8 cellular contexts compared by ENCODE assay signal in the genomic region with DNA sequence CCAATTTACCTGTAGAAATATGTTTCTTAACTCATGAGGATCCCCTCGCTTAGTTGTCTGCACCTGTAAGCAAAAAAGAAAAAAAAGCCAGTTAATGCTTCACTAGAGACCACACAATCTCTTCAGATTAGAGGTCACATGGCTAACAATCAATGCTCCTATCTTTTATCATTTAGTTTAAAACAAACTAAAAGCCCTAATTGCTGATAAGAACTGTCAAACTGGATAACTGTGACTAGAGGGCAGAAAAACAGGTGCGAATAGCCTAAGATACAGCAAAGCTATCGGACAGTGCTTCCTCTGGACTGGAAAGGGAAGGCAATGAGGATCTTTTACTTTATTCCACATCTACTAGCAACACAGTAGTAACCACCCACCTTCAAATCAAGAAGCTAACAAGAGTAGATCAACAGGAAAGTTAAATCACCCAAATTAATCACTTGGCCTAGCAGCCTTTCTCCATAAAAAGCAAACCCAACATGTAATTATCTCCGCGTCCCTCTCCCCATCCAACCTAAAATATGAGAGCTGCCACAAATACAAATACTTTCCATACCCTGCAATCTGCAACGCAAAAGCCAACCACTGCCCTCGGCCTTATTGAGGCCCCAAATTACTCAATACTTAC. TPM values are rescaled to one million over a fixed set of nuclear protein-coding genes. Genes with fewer than 3 reads are reported as not detected.
DNase-seq lines count a peak whose midpoint lies in the region; ATAC-seq and TF ChIP-seq lines count a peak whose summit lies in the region.

No MANE protein-coding gene starts in this region.

- TF ChIP-seq POLR2A in Peyer's patch (IDR thresholded peaks at IDR 0.05) (no peak), esophagus muscularis mucosa (IDR thresholded peaks at IDR 0.05; ENCODE audit: low read depth) (no peak)

- H3K79me2 ChIP-seq in osteoblast (ENCODE audit: insufficient read depth, low read length) = peaks cover 21% of the 10 kb centered on the region

- H3K36me3 ChIP-seq in Peyer's patch (no peaks in the 10 kb centered on the region), esophagus muscularis mucosa (peaks cover 0 to 7% (median 2%) of the 10 kb centered on the region in 4 donors), osteoblast (ENCODE audit: insufficient read depth, low read length) (no peaks in the 10 kb centered on the region)

- no peak for TF ChIP-seq EP300 in esophagus muscularis mucosa (IDR thresholded peaks at IDR 0.05)

- peak; percentile 35 for DNase-seq in activated CD4-positive, alpha-beta T cell treated with anti-CD3 and anti-CD28 coated beads for 48 hours
- DNase-seq in activated CD4-positive, alpha-beta T cell treated with anti-CD3 and anti-CD28 coated beads, Interleukin-2, amount 50 U/mL, for 1 hour = no peak
- no peak for DNase-seq in Peyer's patch
- DNase-seq in esophagus muscularis mucosa (ENCODE audit: extremely low spot score) = no peak
- DNase-seq in osteoblast (ENCODE audit: insufficient read length, low spot score, missing footprints) = no peak
- no peak for DNase-seq in GM10266 (ENCODE audit: extremely low spot score)

- H3K27ac ChIP-seq in Peyer's patch = peak overlapping the region; percentile 36 to 79 (median 72)
- H3K27ac ChIP-seq in esophagus muscularis mucosa (replicated peaks in 1 of 4) = peak overlapping the region; percentile 85 to 88 (median 86)
- H3K27ac ChIP-seq in osteoblast (ENCODE audit: low read depth, low read length) = no peak overlapping the region

- ATAC-seq in HG03354 (IDR thresholded peaks at IDR 0.05; ENCODE audit: poor library complexity, severe bottlenecking, unreplicated experiment) (no peak), HG03135 (IDR thresholded peaks at IDR 0.05; ENCODE audit: unreplicated experiment) (no peak)

- H3K4me1 ChIP-seq in Peyer's patch (peaks cover 0 to 6% (median 6%) of the 10 kb centered on the region in 4 donors), esophagus muscularis mucosa (peaks cover 5 to 68% (median 57%) of the 10 kb centered on the region in 4 donors), osteoblast (ENCODE audit: insufficient read depth, low read length) (peaks cover 19% of the 10 kb centered on the region)

- H4K20me1 ChIP-seq in osteoblast (ENCODE audit: insufficient read depth, low read length) = no peaks in the 10 kb centered on the region

- 36% methylated on average over 7 of the region's 7 CpGs for WGBS in esophagus muscularis mucosa

- H3K27me3 ChIP-seq in Peyer's patch = no peaks in the 10 kb centered on the region
- no peaks in the 10 kb centered on the region for H3K27me3 ChIP-seq in esophagus muscularis mucosa
- H3K27me3 ChIP-seq in osteoblast (ENCODE audit: insufficient read depth, low read length) = no peaks in the 10 kb centered on the region

- intact Hi-C loops in esophagus muscularis mucosa (cut with DNase I) = no loop called here

- TF ChIP-seq CTCF in Peyer's patch (IDR thresholded peaks at IDR 0.05) = no peak
- peak in 1 of 3 experiments; percentile 18 for TF ChIP-seq CTCF in esophagus muscularis mucosa (IDR thresholded peaks at IDR 0.05)
- TF ChIP-seq CTCF in osteoblast (IDR thresholded peaks at IDR 0.05; ENCODE audit: extremely low read depth, low read depth, low read length) = no peak
- no peak for TF ChIP-seq CTCF in GM10266 (IDR thresholded peaks at IDR 0.05; ENCODE audit: control insufficient read depth, insufficient read depth, low read depth, missing control alignments)

- H3K4me3 ChIP-seq in Peyer's patch (peak overlapping the region; percentile 61 to 91 (median 63)), esophagus muscularis mucosa (peak overlapping the region; percentile 74 to 95 (median 89)), osteoblast (ENCODE audit: insufficient read depth, low read length) (peak overlapping the region; percentile 95)

- peak overlapping the region; percentile 87 for H3K4me2 ChIP-seq in osteoblast (ENCODE audit: insufficient read depth, low read length)

- peak overlapping the region; percentile 98 for H2AFZ ChIP-seq in osteoblast (ENCODE audit: low read length)

- H3K9me3 ChIP-seq in Peyer's patch (no peaks in the 10 kb centered on the region), esophagus muscularis mucosa (no peaks in the 10 kb centered on the region), osteoblast (ENCODE audit: low read depth, low read length) (no peaks in the 10 kb centered on the region)

RNA-seq across cellular contexts. Expression of a gene that starts 0.7 kb away (rescaled TPM):
- 10 to 100 TPM in 3 of 4 donors, 1 to 10 TPM in 1; 9.6 to 18.2 (median 14.6) TPM for total RNA-seq in Peyer's patch
- 10 to 100 TPM; 52.2 to 68.9 (median 63.6) TPM for total RNA-seq in esophagus muscularis mucosa
- total RNA-seq in osteoblast = 26.8 and 29.8 TPM in 2 replicates

RNA-seq across cellular contexts. Expression of a gene that starts 29.0 kb away (rescaled TPM):
- 10 to 100 TPM in 3 of 4 donors, 1 to 10 TPM in 1; 8.7 to 19.0 (median 12.3) TPM for total RNA-seq in Peyer's patch
- total RNA-seq in esophagus muscularis mucosa = 10 to 100 TPM; 21.8 to 39.4 (median 24.6) TPM
- total RNA-seq in osteoblast = 31.1 and 35.4 TPM in 2 replicates
